13 cellular contexts compared by ENCODE assay signal in the genomic region with DNA sequence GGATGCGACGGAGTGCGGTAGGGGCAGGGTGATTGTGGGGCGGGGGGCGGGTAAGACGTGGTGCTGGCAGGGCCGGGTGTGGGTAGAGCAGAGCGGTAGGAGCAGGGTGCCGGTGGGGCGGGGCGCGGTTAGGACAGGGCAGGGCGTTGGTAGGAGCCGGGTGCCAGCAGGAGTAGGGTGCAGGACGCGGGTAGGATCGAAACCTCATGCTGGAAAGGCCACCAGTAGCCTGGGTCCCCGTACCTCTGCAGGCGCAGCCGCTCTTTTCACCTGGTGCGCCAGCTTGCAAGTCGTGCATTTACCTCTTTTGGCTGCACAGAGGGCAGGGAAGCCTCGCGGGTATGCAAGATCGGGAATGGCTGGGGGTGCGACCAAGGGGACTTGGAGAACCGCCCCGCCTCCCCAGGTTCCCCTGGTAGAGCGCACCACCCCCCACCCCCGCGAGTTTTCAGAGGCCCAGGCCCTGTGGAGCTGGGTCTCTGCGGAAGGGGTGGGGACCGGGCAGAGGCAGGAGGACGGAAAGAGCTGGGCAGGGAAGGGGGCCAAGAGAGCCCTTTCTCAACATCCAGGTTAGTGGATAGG.
DNase-seq lines count a peak whose midpoint lies in the region; ATAC-seq and TF ChIP-seq lines count a peak whose summit lies in the region.
"Had no signal": no experiment of that assay in that cellular context is flagged by ENCODE, and none has a peak within 500 bp of the region (broad histone marks: within the 10 kb centered on the region; RNA-seq: fewer than 3 reads in every experiment).

No MANE protein-coding gene starts in this region.

- H2AFZ ChIP-seq in osteoblast (ENCODE audit: low read length): no peak overlapping the region

- H3K4me3 ChIP-seq in H7 (ENCODE audit: insufficient read depth, low read depth, low read length) (peak overlapping the region; percentile 44), osteoblast (ENCODE audit: insufficient read depth, low read length) (no peak overlapping the region)
- H3K4me3 ChIP-seq: SJCRH30 had no signal

- H3K4me3 Mint-ChIP-seq in activated CD4-positive, alpha-beta memory T cell treated with anti-CD3 and anti-CD28 coated beads for 36 hours: peak overlapping the region; percentile 66

- H3K4me1 ChIP-seq in osteoblast (ENCODE audit: insufficient read depth, low read length): no peaks in the 10 kb centered on the region
- H3K4me1 ChIP-seq: SJCRH30 had no signal

- H3K27me3 ChIP-seq in H7 (ENCODE audit: control insufficient read depth, insufficient read depth, low read length) (peaks cover 16% of the 10 kb centered on the region), osteoblast (ENCODE audit: insufficient read depth, low read length) (peaks cover 14% of the 10 kb centered on the region)

- H3K36me3 Mint-ChIP-seq in activated CD4-positive, alpha-beta memory T cell treated with anti-CD3 and anti-CD28 coated beads for 36 hours: no peaks in the 10 kb centered on the region
- H3K36me3 Mint-ChIP-seq: brain, memory B cell had no signal

- POLR2A ChIA-PET in activated CD4-positive, alpha-beta memory T cell treated with anti-CD3 and anti-CD28 coated beads for 36 hours (lab: Charles Lee): no interaction called here

- ATAC-seq in esophagus mucosa: peak; percentile 25
- ATAC-seq in GM21576 (IDR thresholded peaks at IDR 0.05; ENCODE audit: unreplicated experiment): no peak
- ATAC-seq in GM19463 (IDR thresholded peaks at IDR 0.05; ENCODE audit: unreplicated experiment): no peak

- CTCF ChIA-PET in activated CD4-positive, alpha-beta memory T cell treated with anti-CD3 and anti-CD28 coated beads for 36 hours (lab: Charles Lee): no interaction called here

- no peak overlapping the region for H3K27ac Mint-ChIP-seq in activated CD4-positive, alpha-beta memory T cell treated with anti-CD3 and anti-CD28 coated beads for 36 hours
- H3K27ac Mint-ChIP-seq: brain, memory B cell had no signal

- H3K9me3 ChIP-seq in osteoblast (ENCODE audit: low read depth, low read length): no peaks in the 10 kb centered on the region
- H3K9me3 ChIP-seq: SJCRH30 had no signal

- no peaks in the 10 kb centered on the region for H3K9me3 Mint-ChIP-seq in activated CD4-positive, alpha-beta memory T cell treated with anti-CD3 and anti-CD28 coated beads for 36 hours
- H3K9me3 Mint-ChIP-seq: memory B cell had no signal

- intact Hi-C loops in activated CD4-positive, alpha-beta memory T cell treated with anti-CD3 and anti-CD28 coated beads for 36 hours (cut with micrococcal nuclease): no loop called here

- TF ChIP-seq CTCF in osteoblast (IDR thresholded peaks at IDR 0.05; ENCODE audit: extremely low read depth, low read depth, low read length): no peak

- H3K4me1 Mint-ChIP-seq in activated CD4-positive, alpha-beta memory T cell treated with anti-CD3 and anti-CD28 coated beads for 36 hours (ENCODE audit: low read depth): peaks cover 18% of the 10 kb centered on the region

- DNase-seq in H7: peak; percentile 79
- peak; percentile 36 for DNase-seq in activated CD4-positive, alpha-beta memory T cell treated with anti-CD3 and anti-CD28 coated beads for 36 hours
- peak; percentile 15 for DNase-seq in retina
- DNase-seq in osteoblast (ENCODE audit: insufficient read length, low spot score, missing footprints): no peak
- no peak for DNase-seq in NCI-H774 (lab: John Stamatoyannopoulos, UW)
- DNase-seq: KBM-7, SJCRH30 had no signal

- H3K36me3 ChIP-seq in H7 (replicated peaks; ENCODE audit: control insufficient read depth, insufficient read depth, low read length): no peaks in the 10 kb centered on the region
- H3K36me3 ChIP-seq in osteoblast (ENCODE audit: insufficient read depth, low read length): no peaks in the 10 kb centered on the region
- H3K36me3 ChIP-seq: SJCRH30 had no signal

- H3K4me2 ChIP-seq in osteoblast (ENCODE audit: insufficient read depth, low read length): no peak overlapping the region

- H4K20me1 ChIP-seq in osteoblast (ENCODE audit: insufficient read depth, low read length): no peaks in the 10 kb centered on the region

- H3K79me2 ChIP-seq in osteoblast (ENCODE audit: insufficient read depth, low read length): no peaks in the 10 kb centered on the region

- H3K27me3 Mint-ChIP-seq in activated CD4-positive, alpha-beta memory T cell treated with anti-CD3 and anti-CD28 coated beads for 36 hours: peaks cover 10% of the 10 kb centered on the region

- H3K27ac ChIP-seq in osteoblast (ENCODE audit: low read depth, low read length): no peak overlapping the region
- H3K27ac ChIP-seq: SJCRH30, skin epidermis had no signal

Comparison
In these comparisons a context has a peak if more than half of its experiments do, and no peak if none do; other contexts are left out.
1. DNase-seq: peak in H7 (single experiment), activated CD4-positive, alpha-beta memory T cell treated with anti-CD3 and anti-CD28 coated beads for 36 hours (single experiment) and retina (single experiment); none in osteoblast (single experiment) and NCI-H774 (single experiment).